Comparison of ENCODE assay signal across 21 cellular contexts in the genomic region with DNA sequence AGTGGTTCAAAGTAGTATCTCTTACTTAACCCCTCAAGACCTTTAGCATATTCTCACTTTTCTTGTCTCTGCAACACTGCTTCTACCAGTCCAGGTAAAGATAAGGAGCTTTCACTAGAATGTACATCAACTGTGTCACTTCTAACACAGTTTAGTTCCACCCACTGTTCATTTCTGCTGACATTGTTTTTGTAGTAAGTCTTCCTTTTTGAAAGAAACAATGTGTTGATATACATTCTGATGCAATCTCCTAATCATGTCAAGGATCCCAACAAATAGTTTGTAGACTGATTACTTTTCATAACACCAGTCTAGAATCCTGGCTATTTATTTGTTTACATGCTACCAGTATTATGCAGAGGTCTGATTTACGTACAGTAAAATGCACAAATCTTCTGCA. TPM values are rescaled to one million over a fixed set of nuclear protein-coding genes. Genes with fewer than 3 reads are reported as not detected.
DNase-seq lines count a peak whose midpoint lies in the region; ATAC-seq, FAIRE-seq and TF ChIP-seq lines count a peak whose summit lies in the region.
"Had no signal": no experiment of that assay in that cellular context is flagged by ENCODE, and none has a peak within 500 bp of the region (broad histone marks: within the 10 kb centered on the region; RNA-seq: fewer than 3 reads in every experiment).

No MANE protein-coding gene starts in this region.

- H3K9ac ChIP-seq in MM.1S (ENCODE audit: low read length), result no peak overlapping the region
- H3K9ac ChIP-seq in endothelial cell of umbilical vein (replicated peaks; ENCODE audit: extremely low read depth, insufficient read depth, low read length), result no peak overlapping the region

- H3K9me1 ChIP-seq in endothelial cell of umbilical vein (replicated peaks; ENCODE audit: control insufficient read depth, extremely low read depth, insufficient read depth, low read length), result no peaks in the 10 kb centered on the region

- H4K20me1 ChIP-seq in MM.1S (ENCODE audit: insufficient read depth, low read length) (no peaks in the 10 kb centered on the region), endothelial cell of umbilical vein (replicated peaks; ENCODE audit: control insufficient read depth, extremely low read depth, insufficient read depth, low read length) (peaks cover 4% of the 10 kb centered on the region)

- BruUV-seq in endothelial cell of umbilical vein (replicated peaks; lab: Mats Ljungman, UMichigan), result no TSS peak

- H3K4me1 ChIP-seq in A549 (peaks cover 3% of the 10 kb centered on the region; the same call in 2 of the 3 replicates), MM.1S (ENCODE audit: low read length) (no peaks in the 10 kb centered on the region), endothelial cell of umbilical vein (ENCODE audit: control insufficient read depth, extremely low read depth, insufficient read depth, low read length) (no peaks in the 10 kb centered on the region), lower lobe of right lung (peaks cover 15% of the 10 kb centered on the region)

- intact Hi-C loops in activated CD4-positive, alpha-beta memory T cell treated with anti-CD3 and anti-CD28 coated beads for 36 hours (cut with micrococcal nuclease), result loop anchor here (1.0 to 2.0 kb wide), 4 partner anchors 23 to 161 kb away; no protein-coding TSS in a partner anchor
- intact Hi-C loops in endothelial cell of umbilical vein (cut with micrococcal nuclease) (loop anchor here (1.0 to 2.0 kb wide), 4 partner anchors 47 to 161 kb away; a partner anchor contains a TSS), lower lobe of right lung (cut with DNase I) (loop anchor here (10.0 kb wide), 2 partner anchors 111 to 159 kb away; no protein-coding TSS in a partner anchor)

- no peak for TF ChIP-seq EP300 in A549 (IDR thresholded peaks at IDR 0.05)

- H3K27ac Mint-ChIP-seq in activated CD4-positive, alpha-beta memory T cell treated with anti-CD3 and anti-CD28 coated beads for 36 hours, result peak overlapping the region; percentile 52
- H3K27ac Mint-ChIP-seq in activated CD4-positive, alpha-beta memory T cell treated with anti-CD3 and anti-CD28 coated beads, Interleukin-2, amount 10 ng/mL, durations not matched to agents 7 days and 5 days, result no peak overlapping the region
- H3K27ac Mint-ChIP-seq: B cell had no signal

- H3K9me3 Mint-ChIP-seq in activated CD4-positive, alpha-beta memory T cell treated with anti-CD3 and anti-CD28 coated beads for 36 hours, result no peaks in the 10 kb centered on the region
- no peaks in the 10 kb centered on the region for H3K9me3 Mint-ChIP-seq in activated CD4-positive, alpha-beta memory T cell treated with anti-CD3 and anti-CD28 coated beads, Interleukin-2, amount 10 ng/mL, durations not matched to agents 7 days and 5 days

- CTCF ChIA-PET in activated CD4-positive, alpha-beta memory T cell treated with anti-CD3 and anti-CD28 coated beads for 36 hours (lab: Charles Lee), result interaction anchor here (0.6 to 6.7 kb wide), 10 partner anchors 19 to 165 kb away, joined by 3 to 88 read pairs (median 4); no protein-coding TSS in a partner anchor
- CTCF ChIA-PET in activated CD4-positive, alpha-beta memory T cell treated with anti-CD3 and anti-CD28 coated beads, Interleukin-2, amount 10 ng/mL, durations not matched to agents 7 days and 5 days (lab: Charles Lee), result interaction anchor here (0.7 to 4.7 kb wide), 7 partner anchors 9 to 165 kb away, joined by 3 to 32 read pairs (median 5); no protein-coding TSS in a partner anchor
- CTCF ChIA-PET in A549 (lab: Yijun Ruan, JAX), result interaction anchor here (1.1 to 7.1 kb wide), 4 partner anchors 54 to 163 kb away, joined by 3 to 101 read pairs (median 13); no protein-coding TSS in a partner anchor
- CTCF ChIA-PET in endothelial cell of umbilical vein (lab: Charles Lee), result interaction anchor here (0.6 to 7.9 kb wide), 5 partner anchors 54 to 228 kb away, joined by 3 to 231 read pairs (median 6); no protein-coding TSS in a partner anchor

- ATAC-seq in A549, result no peak
- no peak for ATAC-seq in GM19351 (IDR thresholded peaks at IDR 0.05; ENCODE audit: unreplicated experiment)
- no peak for ATAC-seq in lower lobe of right lung
- ATAC-seq: Right ventricle myocardium inferior had no signal

- H3K4me3 ChIP-seq in A549, result no peak overlapping the region
- H3K4me3 ChIP-seq in MM.1S (ENCODE audit: low read length), result no peak overlapping the region
- H3K4me3 ChIP-seq in endothelial cell of umbilical vein (replicated peaks in 1 of 3; ENCODE audit: insufficient read depth in 1 of 3, low read depth in 1 of 3, low read length in 3 of 3), result no peak overlapping the region
- no peak overlapping the region for H3K4me3 ChIP-seq in lower lobe of right lung
- H3K4me3 ChIP-seq: GM12878 had no signal

- no peak for DNase-seq in activated CD4-positive, alpha-beta memory T cell treated with anti-CD3 and anti-CD28 coated beads for 36 hours
- DNase-seq in activated CD4-positive, alpha-beta memory T cell treated with anti-CD3 and anti-CD28 coated beads, Interleukin-2, amount 10 ng/mL, durations not matched to agents 7 days and 5 days, result no peak
- DNase-seq in A549 (ENCODE audit: low read depth in 1 of 2, low spot score in 1 of 2), result no peak
- DNase-seq in MM.1S, result peak; percentile 11
- peak; percentile 18 for DNase-seq in endothelial cell of umbilical vein (ENCODE audit: low read depth, low spot score)
- DNase-seq in activated CD4-positive, alpha-beta T cell treated with anti-CD3 and anti-CD28 coated beads, Interleukin-2, amount 50 U/mL, for 48 hours, result no peak
- no peak for DNase-seq in lower lobe of right lung
- DNase-seq: Calu3, EL, KBM-7, MV-4-11, NCI-H1417, NCI-H2107, NCI-H2227 treated with DMSO at 0.1 percent for 48 hours, NCI-H510A treated with DMSO at 0.1 percent for 48 hours, NCI-H774 had no signal

- H3K36me3 Mint-ChIP-seq in activated CD4-positive, alpha-beta memory T cell treated with anti-CD3 and anti-CD28 coated beads for 36 hours, result peaks cover 30% of the 10 kb centered on the region
- peaks cover 50% of the 10 kb centered on the region for H3K36me3 Mint-ChIP-seq in activated CD4-positive, alpha-beta memory T cell treated with anti-CD3 and anti-CD28 coated beads, Interleukin-2, amount 10 ng/mL, durations not matched to agents 7 days and 5 days (ENCODE audit: low read depth)

- TF ChIP-seq POLR2A in A549 (IDR thresholded peaks at IDR 0.05; ENCODE audit: low read length), result no peak
- TF ChIP-seq POLR2A in endothelial cell of umbilical vein (IDR thresholded peaks at IDR 0.05; ENCODE audit: low read depth, low read length), result no peak

- H3K4me1 Mint-ChIP-seq in activated CD4-positive, alpha-beta memory T cell treated with anti-CD3 and anti-CD28 coated beads for 36 hours (ENCODE audit: low read depth), result peaks cover 50% of the 10 kb centered on the region
- H3K4me1 Mint-ChIP-seq in activated CD4-positive, alpha-beta memory T cell treated with anti-CD3 and anti-CD28 coated beads, Interleukin-2, amount 10 ng/mL, durations not matched to agents 7 days and 5 days, result peaks cover 25% of the 10 kb centered on the region

- FAIRE-seq in A549 (lab: Jason Lieb, UNC), result no peak
- no peak for FAIRE-seq in endothelial cell of umbilical vein (lab: Jason Lieb, UNC)

- H3K9me3 ChIP-seq in A549 (no peaks in the 10 kb centered on the region), MM.1S (replicated peaks; ENCODE audit: insufficient read depth, low read length) (no peaks in the 10 kb centered on the region), endothelial cell of umbilical vein (replicated peaks; ENCODE audit: control insufficient read depth, insufficient read depth, low read length) (no peaks in the 10 kb centered on the region), lower lobe of right lung (no peaks in the 10 kb centered on the region)

- no peak for TF ChIP-seq RAD21 in A549 (conservative IDR thresholded peaks at IDR 0.05 in 1 of 2, IDR thresholded peaks at IDR 0.05 in 1 of 2)

- TF ChIP-seq CTCF in A549 (IDR thresholded peaks at IDR 0.05) (no peak), MM.1S (IDR thresholded peaks at IDR 0.05; ENCODE audit: low read length) (no peak), endothelial cell of umbilical vein (IDR thresholded peaks at IDR 0.05; ENCODE audit: extremely low read depth in 1 of 2, insufficient read depth in 1 of 2, low read depth in 1 of 2, low read length in 2 of 2) (no peak), lower lobe of right lung (IDR thresholded peaks at IDR 0.05) (no peak)

- POLR2A ChIA-PET in activated CD4-positive, alpha-beta memory T cell treated with anti-CD3 and anti-CD28 coated beads for 36 hours (lab: Charles Lee), result no interaction called here
- POLR2A ChIA-PET in activated CD4-positive, alpha-beta memory T cell treated with anti-CD3 and anti-CD28 coated beads, Interleukin-2, amount 10 ng/mL, durations not matched to agents 7 days and 5 days (lab: Charles Lee), result no interaction called here
- POLR2A ChIA-PET in A549 (lab: Yijun Ruan, JAX), result no interaction called here
- POLR2A ChIA-PET in endothelial cell of umbilical vein (lab: Charles Lee), result no interaction called here

- H3K27me3 ChIP-seq in MM.1S (replicated peaks; ENCODE audit: insufficient read depth, low read length) (no peaks in the 10 kb centered on the region), endothelial cell of umbilical vein (ENCODE audit: control insufficient read depth in 2 of 2, insufficient read depth in 2 of 2, low read length in 2 of 2) (no peaks in the 10 kb centered on the region), lower lobe of right lung (ENCODE audit: low read depth) (no peaks in the 10 kb centered on the region)

- H3K79me2 ChIP-seq in MM.1S (ENCODE audit: low read length) (no peaks in the 10 kb centered on the region), endothelial cell of umbilical vein (ENCODE audit: control insufficient read depth, insufficient read depth, low read length) (peaks cover 25% of the 10 kb centered on the region)

- H3K27ac ChIP-seq in A549 (no peak overlapping the region), MM.1S (ENCODE audit: low read length) (no peak overlapping the region), endothelial cell of umbilical vein (ENCODE audit: insufficient read depth, low read depth, low read length) (no peak overlapping the region), lower lobe of right lung (no peak overlapping the region)
- H3K27ac ChIP-seq: 22Rv1 had no signal

- dilution Hi-C loops in endothelial cell of umbilical vein (cut with MboI; ENCODE audit: extremely low pct_ligation_motif_present, low sequenced_read_pairs), result no loop called here

- H3K36me3 ChIP-seq in MM.1S (replicated peaks; ENCODE audit: insufficient read depth, low read length), result no peaks in the 10 kb centered on the region
- peaks cover 3 to 8% of the 10 kb centered on the region in 2 experiments for H3K36me3 ChIP-seq in endothelial cell of umbilical vein (ENCODE audit: control insufficient read depth in 2 of 2, extremely low read depth in 1 of 2, insufficient read depth in 2 of 2, low read length in 2 of 2)
- peaks cover 28% of the 10 kb centered on the region for H3K36me3 ChIP-seq in lower lobe of right lung

- H3K4me2 ChIP-seq in A549 (no peak overlapping the region), MM.1S (ENCODE audit: low read depth, low read length) (no peak overlapping the region), endothelial cell of umbilical vein (ENCODE audit: insufficient read depth, low read length) (no peak overlapping the region)

- no peak overlapping the region for H2AFZ ChIP-seq in MM.1S (ENCODE audit: low read length)
- H2AFZ ChIP-seq in endothelial cell of umbilical vein (ENCODE audit: low read depth, low read length), result no peak overlapping the region

- no peaks in the 10 kb centered on the region for H3K27me3 Mint-ChIP-seq in activated CD4-positive, alpha-beta memory T cell treated with anti-CD3 and anti-CD28 coated beads for 36 hours
- H3K27me3 Mint-ChIP-seq in activated CD4-positive, alpha-beta memory T cell treated with anti-CD3 and anti-CD28 coated beads, Interleukin-2, amount 10 ng/mL, durations not matched to agents 7 days and 5 days, result no peaks in the 10 kb centered on the region
- H3K27me3 Mint-ChIP-seq: B cell had no signal

- 86% methylated on average over 1 of the region's 1 CpG for WGBS in A549 (ENCODE audit: missing lambda C conversion rate)

- no peaks in the 10 kb centered on the region for H3K9me2 ChIP-seq in MM.1S (replicated peaks; ENCODE audit: insufficient read depth, low read length)

- H3K4me3 Mint-ChIP-seq in activated CD4-positive, alpha-beta memory T cell treated with anti-CD3 and anti-CD28 coated beads for 36 hours, result no peak overlapping the region
- H3K4me3 Mint-ChIP-seq in activated CD4-positive, alpha-beta memory T cell treated with anti-CD3 and anti-CD28 coated beads, Interleukin-2, amount 10 ng/mL, durations not matched to agents 7 days and 5 days, result no peak overlapping the region
- H3K4me3 Mint-ChIP-seq: B cell had no signal

- H3F3A ChIP-seq in MM.1S (ENCODE audit: insufficient read depth, low read length), result no peaks in the 10 kb centered on the region

RNA-seq across cellular contexts. Expression of a gene that starts 47.5 kb away (rescaled TPM):
- 10 to 100 TPM; 69.8 to 73.5 TPM for total RNA-seq in activated CD4-positive, alpha-beta memory T cell treated with anti-CD3 and anti-CD28 coated beads for 36 hours
- 10 to 100 TPM; 80.2 to 87.9 TPM for total RNA-seq in activated CD4-positive, alpha-beta memory T cell treated with anti-CD3 and anti-CD28 coated beads, Interleukin-2, amount 10 ng/mL, durations not matched to agents 7 days and 5 days
- 26.4 and 28.2 TPM in 2 replicates for polyA plus RNA-seq in A549 (2011; rRNA removed)
- 4.8 and 6.0 TPM in 2 replicates for polyA plus RNA-seq in A549 (2012; cell fraction: cytosol; rRNA removed)
- 2.8 and 4.4 TPM in 2 replicates for polyA plus RNA-seq in A549 (2012; cell fraction: nucleus; rRNA removed)
- 8.2 to 9.2 TPM (median 8.3 TPM) in 3 replicates for polyA plus RNA-seq in A549 (2017; fragmentation: RNase III; extraction: RNeasy Plus Mini Kit Qiagen cat#74134 plus additional on column Dnase treatment)
- polyA minus RNA-seq in A549 (2011; rRNA and poly(A)+ RNA removed), result 23.5 and 25.4 TPM in 2 replicates
- total RNA-seq in endothelial cell of umbilical vein, result 49.3 and 50.8 TPM in 2 replicates
- polyA plus RNA-seq in endothelial cell of umbilical vein, result 13.9 and 14.5 TPM in 2 replicates
- polyA plus RNA-seq in endothelial cell of umbilical vein (2011; cell fraction: cytosol; rRNA removed), result 24.6 and 27.0 TPM in 2 replicates
- 27.3 and 28.6 TPM in 2 replicates for polyA plus RNA-seq in endothelial cell of umbilical vein (2011; cell fraction: nucleus; rRNA removed)
- polyA plus RNA-seq in endothelial cell of umbilical vein (2012), result 24.8 and 43.1 TPM in 2 replicates
- 30.7 and 38.5 TPM in 2 replicates for polyA minus RNA-seq in endothelial cell of umbilical vein
- 18.5 TPM for polyA minus RNA-seq in endothelial cell of umbilical vein (2011; cell fraction: cytosol; rRNA and poly(A)+ RNA removed)
- polyA minus RNA-seq in endothelial cell of umbilical vein (2011; cell fraction: nucleus; rRNA and poly(A)+ RNA removed), result 66.7 and 87.9 TPM in 2 replicates
- 66.1 TPM for total RNA-seq in lower lobe of right lung

Comparison
In these comparisons a context has a peak if more than half of its experiments do, and no peak if none do; other contexts are left out.
1. DNase-seq: peak in MM.1S (single experiment) and endothelial cell of umbilical vein (single experiment); none in activated CD4-positive, alpha-beta memory T cell treated with anti-CD3 and anti-CD28 coated beads for 36 hours (single experiment), activated CD4-positive, alpha-beta memory T cell treated with anti-CD3 and anti-CD28 coated beads, Interleukin-2, amount 10 ng/mL, durations not matched to agents 7 days and 5 days (single experiment), A549 (0 of 2), activated CD4-positive, alpha-beta T cell treated with anti-CD3 and anti-CD28 coated beads, Interleukin-2, amount 50 U/mL, for 48 hours (0 of 2) and lower lobe of right lung (single experiment).